ENCODE assay signal across 2 cellular contexts in genomic region chr10:80504158-80504811, GRCh38.
A peak's percentile ranks its signal among the peaks of the same experiment; 100 is the strongest.
TF ChIP-seq lines count a peak whose summit lies in the region.

No MANE protein-coding gene starts in this region.

TF ChIP-seq in K562, 482 proteins besides CTCF, POLR2A, EP300 and RAD21 (continues in another document):
- TF ChIP-seq HDAC8 (tag; IDR thresholded peaks at IDR 0.05) (no peak), AFF1 (IDR thresholded peaks at IDR 0.05; ENCODE audit: low read depth in 1 of 2, partially characterized antibody in 2 of 2) (no peak), ZHX1 (conservative IDR thresholded peaks at IDR 0.05; ENCODE audit: low read length) (0 out of 2 replicates have a peak, but pooled peaks have one; percentile 33), ZNF561 (CRISPR knock-in tag; conservative IDR thresholded peaks at IDR 0.05) (no peak), FOXM1 (IDR thresholded peaks at IDR 0.05; ENCODE audit: low read depth) (peak; percentile 79; the same call in 1 of the 2 replicates), FOXM1 (CRISPR knock-in tag; IDR thresholded peaks at IDR 0.05; ENCODE audit: low read depth) (no peak), GTF2A2 (tag; IDR thresholded peaks at IDR 0.05) (no peak), NCOA4 (IDR thresholded peaks at IDR 0.05; ENCODE audit: partially characterized antibody) (no peak), IRF9 (tag; IDR thresholded peaks at IDR 0.05) (no peak), GMEB1 (CRISPR knock-in tag; IDR thresholded peaks at IDR 0.05) (no peak), USF1 (CRISPR knock-in tag; IDR thresholded peaks at IDR 0.05) (no peak), GATAD2A (IDR thresholded peaks at IDR 0.05) (no peak), ZNF12 (CRISPR knock-in tag; IDR thresholded peaks at IDR 0.05) (no peak), SRF (CRISPR knock-in tag; IDR thresholded peaks at IDR 0.05) (peak in 1 of 2 experiments; percentile 79; a peak in 1 of 4 replicates), ZNF778 (CRISPR knock-in tag; IDR thresholded peaks at IDR 0.05) (no peak), STAT5B (CRISPR knock-in tag; IDR thresholded peaks at IDR 0.05) (no peak), ZNF696 (CRISPR knock-in tag; conservative IDR thresholded peaks at IDR 0.05) (no peak), PTBP1 (IDR thresholded peaks at IDR 0.05; ENCODE audit: low read depth, low read length) (no peak), ZNF75A (CRISPR knock-in tag; IDR thresholded peaks at IDR 0.05) (no peak)

TF ChIP-seq in HepG2, 621 proteins besides CTCF, POLR2A, EP300 and RAD21 (continues in another document):
- TF ChIP-seq ATF2 (CRISPR knock-in tag; IDR thresholded peaks at IDR 0.05): no peak
- no peak for TF ChIP-seq IRF1 (CRISPR knock-in tag; IDR thresholded peaks at IDR 0.05; ENCODE audit: low read depth)
- TF ChIP-seq ZBTB34 (CRISPR knock-in tag; IDR thresholded peaks at IDR 0.05): no peak
- no peak for TF ChIP-seq TCF12 (IDR thresholded peaks at IDR 0.05)
- no peak for TF ChIP-seq TCF12 (CRISPR knock-in tag; IDR thresholded peaks at IDR 0.05)
- no peak for TF ChIP-seq SMYD3 (CRISPR knock-in tag; IDR thresholded peaks at IDR 0.05)
- 0 out of 2 replicates have a peak, but pooled peaks have one; percentile 49 for TF ChIP-seq ZNF746 (CRISPR knock-in tag; IDR thresholded peaks at IDR 0.05)
- TF ChIP-seq ZMAT3 (CRISPR knock-in tag; conservative IDR thresholded peaks at IDR 0.05): 0 out of 2 replicates have a peak, but pooled peaks have one; percentile 29
- no peak for TF ChIP-seq ZSCAN29 (CRISPR knock-in tag; conservative IDR thresholded peaks at IDR 0.05)
- no peak for TF ChIP-seq ZNF547 (CRISPR knock-in tag; IDR thresholded peaks at IDR 0.05)
- TF ChIP-seq ZMYM4 (CRISPR knock-in tag; IDR thresholded peaks at IDR 0.05): no peak
- no peak for TF ChIP-seq TSC22D2 (CRISPR knock-in tag; IDR thresholded peaks at IDR 0.05; ENCODE audit: borderline replicate concordance)
- no peak for TF ChIP-seq SNAPC2 (CRISPR knock-in tag; IDR thresholded peaks at IDR 0.05)
- TF ChIP-seq ZNF784 (CRISPR knock-in tag; IDR thresholded peaks at IDR 0.05; ENCODE audit: borderline replicate concordance): no peak
- no peak for TF ChIP-seq ZNF256 (CRISPR knock-in tag; conservative IDR thresholded peaks at IDR 0.05)
- TF ChIP-seq MNT (IDR thresholded peaks at IDR 0.05): no peak
- TF ChIP-seq TEF (CRISPR knock-in tag; IDR thresholded peaks at IDR 0.05): no peak
- TF ChIP-seq RORA (CRISPR knock-in tag; IDR thresholded peaks at IDR 0.05): no peak
- no peak for TF ChIP-seq ZNF484 (CRISPR knock-in tag; IDR thresholded peaks at IDR 0.05; ENCODE audit: borderline replicate concordance, low read depth)
- 0 out of 2 replicates have a peak, but pooled peaks have one; percentile 26 for TF ChIP-seq EED (CRISPR knock-in tag; IDR thresholded peaks at IDR 0.05)
- no peak for TF ChIP-seq TP53 (CRISPR knock-in tag; conservative IDR thresholded peaks at IDR 0.05)
- TF ChIP-seq AGO2 (optimal IDR thresholded peaks at IDR 0.05; ENCODE audit: low read depth, low read length): no peak
- no peak for TF ChIP-seq SRSF9 (IDR thresholded peaks at IDR 0.05; ENCODE audit: borderline replicate concordance, insufficient read depth, low read depth, low read length, poor library complexity, severe bottlenecking)
- no peak for TF ChIP-seq ZBTB1 (CRISPR knock-in tag; IDR thresholded peaks at IDR 0.05; ENCODE audit: borderline replicate concordance)
- no peak for TF ChIP-seq HES4 (CRISPR knock-in tag; IDR thresholded peaks at IDR 0.05; ENCODE audit: borderline replicate concordance)
- no peak for TF ChIP-seq BCLAF1 (IDR thresholded peaks at IDR 0.05)
- TF ChIP-seq SMARCE1 (IDR thresholded peaks at IDR 0.05; ENCODE audit: borderline replicate concordance): no peak
- no peak for TF ChIP-seq KAT8 (CRISPR knock-in tag; IDR thresholded peaks at IDR 0.05)
- no peak for TF ChIP-seq CBX1 (IDR thresholded peaks at IDR 0.05; ENCODE audit: low read depth)
- TF ChIP-seq ZNF850 (CRISPR knock-in tag; conservative IDR thresholded peaks at IDR 0.05): no peak
- TF ChIP-seq ZNF512 (CRISPR knock-in tag; IDR thresholded peaks at IDR 0.05): no peak
- TF ChIP-seq ZNF546 (CRISPR knock-in tag; conservative IDR thresholded peaks at IDR 0.05): no peak
- TF ChIP-seq PPARG (CRISPR knock-in tag; conservative IDR thresholded peaks at IDR 0.05): no peak; the same call in 1 of the 2 replicates
- TF ChIP-seq KDM4B (CRISPR knock-in tag; IDR thresholded peaks at IDR 0.05): no peak
- no peak for TF ChIP-seq EEA1 (CRISPR knock-in tag; IDR thresholded peaks at IDR 0.05; ENCODE audit: borderline replicate concordance)
- no peak for TF ChIP-seq KDM1A (CRISPR knock-in tag; IDR thresholded peaks at IDR 0.05)
- TF ChIP-seq ONECUT2 (CRISPR knock-in tag; IDR thresholded peaks at IDR 0.05): no peak
- peak; percentile 74 for TF ChIP-seq SALL1 (CRISPR knock-in tag; IDR thresholded peaks at IDR 0.05)
- TF ChIP-seq NONO (IDR thresholded peaks at IDR 0.05): no peak
- TF ChIP-seq NONO (CRISPR knock-in tag; conservative IDR thresholded peaks at IDR 0.05): no peak
- no peak for TF ChIP-seq ZMYM3 (CRISPR knock-in tag; IDR thresholded peaks at IDR 0.05)
- no peak for TF ChIP-seq ZNF44 (CRISPR knock-in tag; IDR thresholded peaks at IDR 0.05)
- TF ChIP-seq ZNF275 (CRISPR knock-in tag; IDR thresholded peaks at IDR 0.05; ENCODE audit: borderline replicate concordance): no peak
- no peak for TF ChIP-seq DNMT3B (CRISPR knock-in tag; conservative IDR thresholded peaks at IDR 0.05)
- TF ChIP-seq RFX3 (CRISPR knock-in tag; IDR thresholded peaks at IDR 0.05): no peak
- TF ChIP-seq ZNF800 (CRISPR knock-in tag; IDR thresholded peaks at IDR 0.05): no peak
- no peak for TF ChIP-seq ZNF879 (CRISPR knock-in tag; IDR thresholded peaks at IDR 0.05)
- no peak for TF ChIP-seq REPIN1 (CRISPR knock-in tag; IDR thresholded peaks at IDR 0.05; ENCODE audit: borderline replicate concordance, low read depth)
- no peak for TF ChIP-seq HOXA7 (CRISPR knock-in tag; IDR thresholded peaks at IDR 0.05)
- TF ChIP-seq ZBTB42 (CRISPR knock-in tag; IDR thresholded peaks at IDR 0.05): no peak
- no peak for TF ChIP-seq SNAPC5 (CRISPR knock-in tag; IDR thresholded peaks at IDR 0.05; ENCODE audit: borderline replicate concordance)
- no peak for TF ChIP-seq SOX13 (IDR thresholded peaks at IDR 0.05)
- TF ChIP-seq SOX13 (CRISPR knock-in tag; conservative IDR thresholded peaks at IDR 0.05 in 1 of 2, IDR thresholded peaks at IDR 0.05 in 1 of 2): no peak; a peak in 1 of 4 replicates
